Comparison of ENCODE assay signal across 8 cellular contexts in genomic region chr7:105652359-105652993, GRCh38.
DNase-seq lines count a peak whose midpoint lies in the region; ATAC-seq and TF ChIP-seq lines count a peak whose summit lies in the region.

No MANE protein-coding gene starts in this region.

- H3K4me3 ChIP-seq in HFF-Myc (replicated peaks; ENCODE audit: low read depth, low read length) = no peak overlapping the region
- H3K4me3 ChIP-seq in skeletal muscle cell (ENCODE audit: low read depth, low read length) = no peak overlapping the region

- DNase-seq in GM04504 (ENCODE audit: low read depth) = peak; percentile 51
- peak; percentile 35 for DNase-seq in HFF-Myc (ENCODE audit: extremely low read depth, low read depth)
- peak; percentile 81 for DNase-seq in NCI-H1105 treated with DMSO at 0.1 percent for 48 hours (lab: John Stamatoyannopoulos, UW)
- peak; percentile 26 to 60 (median 41) for DNase-seq in T-helper 1 cell
- DNase-seq in amniotic stem cell (lab: John Stamatoyannopoulos, UW) = peak; percentile 47
- DNase-seq in hepatic stellate cell (ENCODE audit: low spot score) = peak; percentile 86
- DNase-seq in skeletal muscle cell (ENCODE audit: low read depth) = peak; percentile 36

- ATAC-seq in GM21529 (IDR thresholded peaks at IDR 0.05; ENCODE audit: unreplicated experiment) = no peak

- TF ChIP-seq CTCF in HFF-Myc (IDR thresholded peaks at IDR 0.05; ENCODE audit: low read depth, low read length, missing control alignments) = peak; percentile 90

Comparison
In these comparisons a context has a peak if more than half of its experiments do, and no peak if none do; other contexts are left out.
1. DNase-seq: peak in every context shown above with its lines; median percentile 86 in hepatic stellate cell; 81 in NCI-H1105 treated with DMSO at 0.1 percent for 48 hours; 51 in GM04504; 47 in amniotic stem cell; 41 in T-helper 1 cell; 36 in skeletal muscle cell; 35 in HFF-Myc.